24 cellular contexts compared by ENCODE assay signal in the genomic region with DNA sequence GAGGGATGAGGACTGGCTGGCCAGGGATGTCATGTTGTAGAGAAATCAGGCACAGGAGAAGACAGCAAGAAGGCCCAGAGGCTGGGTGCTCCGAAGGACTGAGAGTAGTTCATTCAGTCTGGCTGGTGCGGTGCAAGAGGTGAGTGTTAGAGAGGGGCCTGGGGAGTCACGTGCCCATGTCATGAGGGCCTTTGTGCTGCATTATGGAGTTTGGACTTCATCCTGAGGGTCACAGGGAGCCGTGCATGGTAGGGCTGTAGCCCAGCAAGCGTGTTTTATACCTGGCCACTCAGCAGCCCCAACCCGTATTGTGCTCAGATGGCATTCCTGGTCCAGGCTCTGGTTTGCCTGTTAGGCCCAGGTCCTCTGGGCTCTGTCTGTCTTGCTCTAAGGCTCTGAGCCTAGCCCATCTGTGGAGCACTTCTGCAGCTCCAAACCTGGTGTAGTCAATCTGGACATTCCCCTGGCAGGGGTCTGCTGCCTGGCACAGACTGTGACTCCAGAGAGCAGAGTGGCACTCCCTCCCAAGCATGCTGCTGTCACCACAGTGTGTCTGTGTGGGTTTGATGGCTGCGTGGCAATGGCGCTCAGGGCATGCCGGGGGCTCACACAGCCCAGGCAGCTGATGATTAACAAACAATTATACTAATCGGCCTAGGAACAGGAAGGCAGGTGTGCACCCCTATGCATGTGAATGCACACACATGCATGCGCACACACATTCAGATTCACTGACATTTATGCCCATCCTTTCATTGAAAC.
"Had no signal": no experiment of that assay in that cellular context is flagged by ENCODE, and none has a peak within 500 bp of the region (broad histone marks: within the 10 kb centered on the region; RNA-seq: fewer than 3 reads in every experiment).

No MANE protein-coding gene starts in this region.

- H3K4me3 ChIP-seq: esophagus squamous epithelium, hepatocyte, left ventricle myocardium inferior, lower lobe of right lung, psoas muscle, right lobe of liver, spleen, testis, tibial nerve had no signal

- H3K9me3 ChIP-seq: esophagus squamous epithelium, left ventricle myocardium inferior, lower lobe of right lung, psoas muscle, right lobe of liver, spleen, testis, tibial nerve had no signal

- H3K27ac Mint-ChIP-seq: memory B cell; mesothelial cell of epicardium; naive B cell; stimulated activated memory B cell treated with anti-CD40 and anti-IgM and Interleukin-4, amounts not matched to agents 10 μg/mL and 1 μg/mL and 100 μg/mL, for 72 hours; stimulated activated naive CD8-positive, alpha-beta T cell treated with anti-CD3 and anti-CD28 coated beads, Interleukin-15, amount 100 ng/mL, for 72 hours had no signal

- H3K36me3 ChIP-seq: esophagus squamous epithelium, left ventricle myocardium inferior, lower lobe of right lung, right lobe of liver, spleen, tibial nerve had no signal

- H3K4me3 Mint-ChIP-seq: memory B cell; mesothelial cell of epicardium; naive B cell; nephron progenitor cell; stimulated activated memory B cell treated with anti-CD40 and anti-IgM and Interleukin-4, amounts not matched to agents 10 μg/mL and 1 μg/mL and 100 μg/mL, for 72 hours; stimulated activated naive CD8-positive, alpha-beta T cell treated with anti-CD3 and anti-CD28 coated beads, Interleukin-15, amount 100 ng/mL, for 72 hours had no signal

- H3K27ac ChIP-seq: esophagus squamous epithelium, hepatocyte, left ventricle myocardium inferior, lower lobe of right lung, psoas muscle, right lobe of liver, spleen, testis, tibial nerve had no signal

- H3K9me3 Mint-ChIP-seq: memory B cell; mesothelial cell of epicardium; naive B cell; nephron progenitor cell; stimulated activated memory B cell treated with anti-CD40 and anti-IgM and Interleukin-4, amounts not matched to agents 10 μg/mL and 1 μg/mL and 100 μg/mL, for 72 hours; stimulated activated naive CD8-positive, alpha-beta T cell treated with anti-CD3 and anti-CD28 coated beads, Interleukin-15, amount 100 ng/mL, for 72 hours had no signal

- H3K4me2 ChIP-seq: hepatocyte had no signal

- H2AFZ ChIP-seq: hepatocyte had no signal

- ATAC-seq: left cardiac atrium; lower lobe of right lung; psoas muscle; right lobe of liver; stimulated activated memory B cell treated with anti-CD40 and anti-IgM and Interleukin-4, amounts not matched to agents 10 μg/mL and 1 μg/mL and 100 μg/mL, for 72 hours; stimulated activated naive CD8-positive, alpha-beta T cell treated with anti-CD3 and anti-CD28 coated beads, Interleukin-15, amount 100 ng/mL, for 72 hours had no signal

- FAIRE-seq: colon, kidney had no signal

- H3K36me3 Mint-ChIP-seq: memory B cell; mesothelial cell of epicardium; naive B cell; stimulated activated memory B cell treated with anti-CD40 and anti-IgM and Interleukin-4, amounts not matched to agents 10 μg/mL and 1 μg/mL and 100 μg/mL, for 72 hours had no signal

- DNase-seq: dermis blood vessel endothelial cell; esophagus squamous epithelium; foreskin fibroblast; kidney; left cardiac atrium; left ventricle myocardium inferior; lower lobe of right lung; naive B cell; nephron progenitor cell; psoas muscle; retina; spleen; stimulated activated CD4-positive, alpha-beta T cell treated with anti-CD3 and anti-CD28 coated beads, Interleukin-15, amount 100 ng/mL, for 24 hours; stimulated activated CD4-positive, alpha-beta T cell treated with anti-CD3 and anti-CD28 coated beads, Interleukin-1b, Interleukin-23, amount 100 ng/mL, for 48 hours; stimulated activated CD4-positive, alpha-beta T cell treated with anti-CD3 and anti-CD28 coated beads, Interleukin-4, amount 100 ng/mL, for 24 hours; stimulated activated naive CD8-positive, alpha-beta T cell treated with anti-CD3 and anti-CD28 coated beads, Interleukin-15, amount 100 ng/mL, for 72 hours; testis had no signal

- H3K4me1 ChIP-seq: psoas muscle had no signal

- H3K27me3 ChIP-seq: testis had no signal

- H3K79me2 ChIP-seq: hepatocyte had no signal
